Comparison of ENCODE assay signal across 1 cellular context in genomic region chr17:48997103-48997826, GRCh38.
TF ChIP-seq lines count a peak whose summit lies in the region.

TSS of gene IGF2BP1 (plus strand) at chr17:48997385. CDS start at chr17:48997746, 361 bp downstream.

TF ChIP-seq in HEK293, 187 proteins besides CTCF, POLR2A, EP300 and RAD21 (continued from another document):
- TF ChIP-seq, protein P1, sequence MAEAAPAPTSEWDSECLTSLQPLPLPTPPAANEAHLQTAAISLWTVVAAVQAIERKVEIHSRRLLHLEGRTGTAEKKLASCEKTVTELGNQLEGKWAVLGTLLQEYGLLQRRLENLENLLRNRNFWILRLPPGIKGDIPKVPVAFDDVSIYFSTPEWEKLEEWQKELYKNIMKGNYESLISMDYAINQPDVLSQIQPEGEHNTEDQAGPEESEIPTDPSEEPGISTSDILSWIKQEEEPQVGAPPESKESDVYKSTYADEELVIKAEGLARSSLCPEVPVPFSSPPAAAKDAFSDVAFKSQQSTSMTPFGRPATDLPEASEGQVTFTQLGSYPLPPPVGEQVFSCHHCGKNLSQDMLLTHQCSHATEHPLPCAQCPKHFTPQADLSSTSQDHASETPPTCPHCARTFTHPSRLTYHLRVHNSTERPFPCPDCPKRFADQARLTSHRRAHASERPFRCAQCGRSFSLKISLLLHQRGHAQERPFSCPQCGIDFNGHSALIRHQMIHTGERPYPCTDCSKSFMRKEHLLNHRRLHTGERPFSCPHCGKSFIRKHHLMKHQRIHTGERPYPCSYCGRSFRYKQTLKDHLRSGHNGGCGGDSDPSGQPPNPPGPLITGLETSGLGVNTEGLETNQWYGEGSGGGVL (tag by site-specific recombination; IDR thresholded peaks at IDR 0.05) = peak; percentile 55
- 0 out of 2 replicates have a peak, but pooled peaks have one; percentile 45 for TF ChIP-seq YY1 (tag by site-specific recombination; IDR thresholded peaks at IDR 0.05)
- TF ChIP-seq KLF9 (tag by site-specific recombination; IDR thresholded peaks at IDR 0.05; ENCODE audit: low read depth) = peak; percentile 69
- peak; percentile 50; the same call in 1 of the 2 replicates for TF ChIP-seq ZIC2 (tag by site-specific recombination; IDR thresholded peaks at IDR 0.05)
- TF ChIP-seq BCL11B (tag by site-specific recombination; IDR thresholded peaks at IDR 0.05; ENCODE audit: low read depth) = 0 out of 2 replicates have a peak, but pooled peaks have one; percentile 33
- peak; percentile 44; the same call in 1 of the 2 replicates for TF ChIP-seq ZNF423 (tag by site-specific recombination; IDR thresholded peaks at IDR 0.05)
- TF ChIP-seq, protein P2, sequence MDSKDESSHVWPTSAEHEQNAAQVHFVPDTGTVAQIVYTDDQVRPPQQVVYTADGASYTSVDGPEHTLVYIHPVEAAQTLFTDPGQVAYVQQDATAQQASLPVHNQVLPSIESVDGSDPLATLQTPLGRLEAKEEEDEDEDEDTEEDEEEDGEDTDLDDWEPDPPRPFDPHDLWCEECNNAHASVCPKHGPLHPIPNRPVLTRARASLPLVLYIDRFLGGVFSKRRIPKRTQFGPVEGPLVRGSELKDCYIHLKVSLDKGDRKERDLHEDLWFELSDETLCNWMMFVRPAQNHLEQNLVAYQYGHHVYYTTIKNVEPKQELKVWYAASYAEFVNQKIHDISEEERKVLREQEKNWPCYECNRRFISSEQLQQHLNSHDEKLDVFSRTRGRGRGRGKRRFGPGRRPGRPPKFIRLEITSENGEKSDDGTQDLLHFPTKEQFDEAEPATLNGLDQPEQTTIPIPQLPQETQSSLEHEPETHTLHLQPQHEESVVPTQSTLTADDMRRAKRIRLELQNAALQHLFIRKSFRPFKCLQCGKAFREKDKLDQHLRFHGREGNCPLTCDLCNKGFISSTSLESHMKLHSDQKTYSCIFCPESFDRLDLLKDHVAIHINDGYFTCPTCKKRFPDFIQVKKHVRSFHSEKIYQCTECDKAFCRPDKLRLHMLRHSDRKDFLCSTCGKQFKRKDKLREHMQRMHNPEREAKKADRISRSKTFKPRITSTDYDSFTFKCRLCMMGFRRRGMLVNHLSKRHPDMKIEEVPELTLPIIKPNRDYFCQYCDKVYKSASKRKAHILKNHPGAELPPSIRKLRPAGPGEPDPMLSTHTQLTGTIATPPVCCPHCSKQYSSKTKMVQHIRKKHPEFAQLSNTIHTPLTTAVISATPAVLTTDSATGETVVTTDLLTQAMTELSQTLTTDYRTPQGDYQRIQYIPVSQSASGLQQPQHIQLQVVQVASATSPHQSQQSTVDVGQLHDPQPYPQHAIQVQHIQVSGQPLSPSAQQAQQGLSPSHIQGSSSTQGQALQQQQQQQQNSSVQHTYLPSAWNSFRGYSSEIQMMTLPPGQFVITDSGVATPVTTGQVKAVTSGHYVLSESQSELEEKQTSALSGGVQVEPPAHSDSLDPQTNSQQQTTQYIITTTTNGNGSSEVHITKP (tag by site-specific recombination; IDR thresholded peaks at IDR 0.05) = peak; percentile 23; the same call in 1 of the 2 replicates
- TF ChIP-seq ZNF2 (tag by site-specific recombination; IDR thresholded peaks at IDR 0.05) = peak; percentile 49; the same call in 1 of the 2 replicates
- TF ChIP-seq ZBTB48 (tag by site-specific recombination; IDR thresholded peaks at IDR 0.05) = peak; percentile 75
- TF ChIP-seq ZNF362 (tag by site-specific recombination; IDR thresholded peaks at IDR 0.05) = peak; percentile 97
- no peak for TF ChIP-seq ZNF239 (tag by site-specific recombination; IDR thresholded peaks at IDR 0.05)
- TF ChIP-seq SP3 (tag by site-specific recombination; IDR thresholded peaks at IDR 0.05) = peak; percentile 48; the same call in 1 of the 2 replicates
- TF ChIP-seq, protein P3, sequence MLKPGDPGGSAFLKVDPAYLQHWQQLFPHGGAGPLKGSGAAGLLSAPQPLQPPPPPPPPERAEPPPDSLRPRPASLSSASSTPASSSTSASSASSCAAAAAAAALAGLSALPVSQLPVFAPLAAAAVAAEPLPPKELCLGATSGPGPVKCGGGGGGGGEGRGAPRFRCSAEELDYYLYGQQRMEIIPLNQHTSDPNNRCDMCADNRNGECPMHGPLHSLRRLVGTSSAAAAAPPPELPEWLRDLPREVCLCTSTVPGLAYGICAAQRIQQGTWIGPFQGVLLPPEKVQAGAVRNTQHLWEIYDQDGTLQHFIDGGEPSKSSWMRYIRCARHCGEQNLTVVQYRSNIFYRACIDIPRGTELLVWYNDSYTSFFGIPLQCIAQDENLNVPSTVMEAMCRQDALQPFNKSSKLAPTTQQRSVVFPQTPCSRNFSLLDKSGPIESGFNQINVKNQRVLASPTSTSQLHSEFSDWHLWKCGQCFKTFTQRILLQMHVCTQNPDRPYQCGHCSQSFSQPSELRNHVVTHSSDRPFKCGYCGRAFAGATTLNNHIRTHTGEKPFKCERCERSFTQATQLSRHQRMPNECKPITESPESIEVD (tag by site-specific recombination; IDR thresholded peaks at IDR 0.05) = peak; percentile 25; the same call in 1 of the 2 replicates
- TF ChIP-seq ZNF335 (tag by site-specific recombination; conservative IDR thresholded peaks at IDR 0.05) = peak; percentile 78
- peak; percentile 48 for TF ChIP-seq SP2 (tag by site-specific recombination; IDR thresholded peaks at IDR 0.05)
- no peak for TF ChIP-seq ZNF624 (tag by site-specific recombination; IDR thresholded peaks at IDR 0.05)
- no peak for TF ChIP-seq ZNF266 (tag by site-specific recombination; IDR thresholded peaks at IDR 0.05; ENCODE audit: low read depth)
- peak; percentile 81; the same call in 1 of the 2 replicates for TF ChIP-seq ZFP37 (tag by site-specific recombination; IDR thresholded peaks at IDR 0.05)
- TF ChIP-seq SCRT1 (tag by site-specific recombination; IDR thresholded peaks at IDR 0.05; ENCODE audit: borderline replicate concordance) = no peak
- TF ChIP-seq ZNF670 (tag by site-specific recombination; IDR thresholded peaks at IDR 0.05; ENCODE audit: low read depth) = no peak
